1 cellular context compared by ENCODE assay signal in genomic region chr10:97796651-97797050, GRCh38.
TF ChIP-seq lines count a peak whose summit lies in the region.

No MANE protein-coding gene starts in this region.

TF ChIP-seq in K562, 482 proteins besides CTCF, POLR2A, EP300 and RAD21 (continues in another document):
- TF ChIP-seq SNRNP70 (optimal IDR thresholded peaks at IDR 0.05; ENCODE audit: low read depth, low read length) (no peak), ELF1 (tag; IDR thresholded peaks at IDR 0.05) (0 out of 2 replicates have a peak, but pooled peaks have one; percentile 21), ZNF707 (CRISPR knock-in tag; conservative IDR thresholded peaks at IDR 0.05) (no peak), PKNOX1 (IDR thresholded peaks at IDR 0.05) (no peak), BCLAF1 (IDR thresholded peaks at IDR 0.05; ENCODE audit: borderline replicate concordance in 1 of 2, control insufficient read depth in 1 of 2, low read depth in 2 of 2, low read length in 1 of 2) (no peak), RHOXF2B (CRISPR knock-in tag; conservative IDR thresholded peaks at IDR 0.05) (no peak), NFYB (IDR thresholded peaks at IDR 0.05; ENCODE audit: extremely low read depth, insufficient read length) (peak; percentile 29), ETV1 (tag; conservative IDR thresholded peaks at IDR 0.05; ENCODE audit: low read depth) (no peak; the same call in 1 of the 2 replicates), KDM4B (IDR thresholded peaks at IDR 0.05; ENCODE audit: borderline replicate concordance in 2 of 2, low read depth in 1 of 2) (no peak), L3MBTL2 (IDR thresholded peaks at IDR 0.05) (0 out of 2 replicates have a peak, but pooled peaks have one; percentile 33), NKRF (IDR thresholded peaks at IDR 0.05; ENCODE audit: borderline replicate concordance) (no peak), CHD1 (IDR thresholded peaks at IDR 0.05; ENCODE audit: low read length) (no peak), ZNF224 (CRISPR knock-in tag; IDR thresholded peaks at IDR 0.05) (no peak), ARHGAP35 (IDR thresholded peaks at IDR 0.05; ENCODE audit: partially characterized antibody) (no peak), POU5F1 (IDR thresholded peaks at IDR 0.05; ENCODE audit: borderline replicate concordance, low read depth, low read length, partially characterized antibody) (no peak), U2AF1 (optimal IDR thresholded peaks at IDR 0.05; ENCODE audit: low read depth, low read length) (no peak), ZNF197 (CRISPR knock-in tag; IDR thresholded peaks at IDR 0.05; ENCODE audit: low read depth) (no peak), PTTG1 (tag; IDR thresholded peaks at IDR 0.05; ENCODE audit: low read depth) (no peak), TCF7L2 (IDR thresholded peaks at IDR 0.05; ENCODE audit: low read depth, low read length) (no peak), ZBTB40 (IDR thresholded peaks at IDR 0.05) (peak; percentile 23; the same call in 1 of the 2 replicates), ZBTB40 (CRISPR knock-in tag; IDR thresholded peaks at IDR 0.05) (no peak), ZKSCAN8 (CRISPR knock-in tag; IDR thresholded peaks at IDR 0.05) (no peak), NFE2L1 (tag; IDR thresholded peaks at IDR 0.05; ENCODE audit: borderline replicate concordance, low read depth) (no peak), ZNF77 (CRISPR knock-in tag; IDR thresholded peaks at IDR 0.05) (no peak), SMARCA5 (IDR thresholded peaks at IDR 0.05) (no peak), ZNF589 (CRISPR knock-in tag; IDR thresholded peaks at IDR 0.05; ENCODE audit: low read depth) (peak; percentile 52; the same call in 1 of the 2 replicates), MEF2A (IDR thresholded peaks at IDR 0.05; ENCODE audit: control insufficient read depth, low read depth, low read length) (no peak), GABPA (tag; conservative IDR thresholded peaks at IDR 0.05; ENCODE audit: low read depth) (peak; percentile 46; the same call in 1 of the 2 replicates), ZNF311 (CRISPR knock-in tag; IDR thresholded peaks at IDR 0.05) (no peak), BRF2 (IDR thresholded peaks at IDR 0.05; ENCODE audit: borderline replicate concordance, insufficient read depth, insufficient read length) (no peak), PRMT5 (CRISPR knock-in tag; IDR thresholded peaks at IDR 0.05) (no peak), ZBED1 (IDR thresholded peaks at IDR 0.05) (no peak), SRSF7 (optimal IDR thresholded peaks at IDR 0.05; ENCODE audit: low read depth, low read length) (no peak), ZHX1 (conservative IDR thresholded peaks at IDR 0.05; ENCODE audit: low read length) (no peak), BRD4 (IDR thresholded peaks at IDR 0.05) (no peak), SIN3A (IDR thresholded peaks at IDR 0.05; ENCODE audit: borderline replicate concordance in 2 of 2, control insufficient read depth in 1 of 2, low read depth in 2 of 2, low read length in 2 of 2) (no peak), CHD2 (IDR thresholded peaks at IDR 0.05; ENCODE audit: low read depth, low read length) (no peak), REST (CRISPR knock-in tag; IDR thresholded peaks at IDR 0.05; ENCODE audit: low read depth) (no peak), THRAP3 (IDR thresholded peaks at IDR 0.05; ENCODE audit: borderline replicate concordance) (no peak)
